In the genomic region with DNA sequence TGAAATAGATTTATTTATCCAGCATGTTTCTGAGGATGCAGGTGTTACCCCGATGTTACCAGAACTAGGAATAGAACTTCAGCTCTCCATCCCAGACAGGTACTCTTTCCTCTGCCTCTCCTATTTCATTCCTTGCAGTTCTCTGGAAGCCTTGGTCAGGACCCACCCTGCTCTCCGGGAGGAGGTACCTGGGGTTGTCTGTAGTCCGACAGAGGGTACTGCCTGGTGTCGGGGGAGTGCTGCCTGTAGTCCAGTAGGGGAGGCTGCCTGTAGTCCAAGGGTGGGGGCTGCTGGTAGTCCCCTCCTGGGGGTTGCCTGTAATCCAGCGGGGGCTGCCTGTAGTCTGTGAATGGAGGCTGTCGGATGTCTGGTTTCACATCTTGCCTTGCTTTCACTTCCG, we compare ENCODE assay signal across 1 cellular context.
TF ChIP-seq lines count a peak whose summit lies in the region.

No MANE protein-coding gene starts in this region.

TF ChIP-seq in IMR-90, 13 proteins besides CTCF, POLR2A, EP300 and RAD21 (continued from another document):
- TF ChIP-seq USF2 (IDR thresholded peaks at IDR 0.05; ENCODE audit: low read depth, low read length) (no peak), MXI1 (IDR thresholded peaks at IDR 0.05; ENCODE audit: borderline replicate concordance, low read depth, low read length) (no peak), NFE2L2 (IDR thresholded peaks at IDR 0.05; ENCODE audit: low read depth, low read length) (no peak), CHD1 (IDR thresholded peaks at IDR 0.05; ENCODE audit: low read depth, low read length) (no peak), MAFK (IDR thresholded peaks at IDR 0.05; ENCODE audit: low read depth, low read length) (no peak), ELK1 (IDR thresholded peaks at IDR 0.05; ENCODE audit: borderline replicate concordance, low read depth, low read length) (no peak), BHLHE40 (IDR thresholded peaks at IDR 0.05; ENCODE audit: low read depth, low read length) (no peak)
